In the genomic region with DNA sequence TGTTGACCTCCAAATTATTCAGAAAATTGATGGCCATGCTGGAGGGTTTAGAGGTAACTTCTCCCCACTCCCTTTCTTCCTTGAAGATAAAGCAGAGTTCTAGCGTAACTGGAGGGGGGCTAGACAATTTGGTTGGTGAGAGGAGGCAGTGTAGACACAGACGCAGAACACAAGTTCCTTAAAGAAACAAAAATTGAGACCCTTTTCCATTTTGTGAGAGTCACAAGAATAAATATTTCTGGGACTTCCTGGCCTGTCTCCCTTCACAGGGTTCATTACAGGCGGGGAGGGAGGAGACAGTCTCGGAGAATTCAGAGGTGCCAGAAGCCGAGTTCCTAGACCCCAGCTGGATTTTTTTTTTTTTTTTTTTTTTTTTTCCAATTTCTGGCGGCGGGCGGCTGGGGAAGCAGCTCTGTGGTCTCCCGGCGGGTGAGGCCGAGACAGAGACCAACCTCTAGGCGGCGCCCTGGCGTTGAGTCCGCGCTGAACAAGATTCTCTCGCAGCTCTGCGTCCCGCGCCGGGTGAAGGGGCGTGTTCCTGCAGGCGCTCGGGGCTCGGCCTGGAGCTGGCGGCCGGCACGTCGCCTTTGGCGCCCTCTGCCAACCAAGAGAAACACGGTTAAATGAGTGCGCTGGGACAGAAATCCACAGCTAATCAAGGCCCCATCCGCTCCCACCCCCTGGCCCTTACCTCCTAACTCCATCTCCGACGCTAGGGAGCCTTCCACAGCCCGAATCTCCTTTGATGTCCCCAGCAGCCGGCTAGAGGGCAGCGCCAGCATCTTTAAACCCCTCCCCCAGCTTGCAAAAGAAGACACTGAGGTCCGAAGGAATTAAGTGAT, we compare ENCODE assay signal across 8 cellular contexts. TPM values are rescaled to one million over a fixed set of nuclear protein-coding genes. Genes with fewer than 3 reads are reported as not detected.
DNase-seq lines count a peak whose midpoint lies in the region; TF ChIP-seq lines count a peak whose summit lies in the region.

No MANE protein-coding gene starts in this region.

- H3K4me3 ChIP-seq in AG04449 (ENCODE audit: low read depth, low read length) (no peak overlapping the region), uterus (no peak overlapping the region)

- no peak for TF ChIP-seq POLR2A in uterus (IDR thresholded peaks at IDR 0.05)

- CTCF ChIA-PET in AG04449 (lab: Yijun Ruan, JAX): interaction anchor here (0.6 to 2.8 kb wide), 26 partner anchors 8 to 654 kb away, joined by 3 to 22 read pairs (median 5); partner anchors contain the start of genes HOXB5, HOXB9 and PRAC2

- no peaks in the 10 kb centered on the region for H3K9me3 ChIP-seq in uterus

- H3K9me3 Mint-ChIP-seq in nephron: peaks cover 3% of the 10 kb centered on the region

- peak overlapping the region; percentile 12 to 55 (median 44) for H3K4me3 Mint-ChIP-seq in nephron

- H3K36me3 Mint-ChIP-seq in nephron (ENCODE audit: low read depth): no peaks in the 10 kb centered on the region

- intact Hi-C loops in uterus (cut with DNase I; ENCODE audit: low total_unique reads): no loop called here

- no peaks in the 10 kb centered on the region for H3K36me3 ChIP-seq in uterus

- peaks cover 14 to 62% of the 10 kb centered on the region in 2 donors for H3K27me3 ChIP-seq in uterus

- POLR2A ChIA-PET in AG04449 (lab: Yijun Ruan, JAX): no interaction called here

- DNase-seq in AG04449 (ENCODE audit: low read depth, low spot score): no peak
- peak; percentile 71 for DNase-seq in GM19238 (ENCODE audit: insufficient read length, low spot score)
- DNase-seq in NCI-H2107 treated with DMSO at 0.1 percent for 48 hours (lab: John Stamatoyannopoulos, UW; ENCODE audit: unreplicated experiment): peak; percentile 28
- peak; percentile 54 to 57 for DNase-seq in activated CD4-positive, alpha-beta T cell treated with anti-CD3 and anti-CD28 coated beads, Interleukin-2, amount 50 U/mL, for 4 hours
- DNase-seq in epithelial cell of prostate (ENCODE audit: low read depth, low spot score): peak; percentile 6
- DNase-seq in uterus: peak; percentile 44 to 46
- DNase-seq in NK-92 (lab: John Stamatoyannopoulos, UW; ENCODE audit: unreplicated experiment): no peak

- H3K27ac ChIP-seq in epithelial cell of prostate (no peak overlapping the region), uterus (no peak overlapping the region)

- peaks cover 100% of the 10 kb centered on the region for H3K27me3 Mint-ChIP-seq in nephron (ENCODE audit: low read depth)

- H3K4me1 Mint-ChIP-seq in nephron: peaks cover 11% of the 10 kb centered on the region

- H3K27ac Mint-ChIP-seq in nephron: no peak overlapping the region

- H3K4me1 ChIP-seq in uterus: no peaks in the 10 kb centered on the region

- TF ChIP-seq CTCF in AG04449 (IDR thresholded peaks at IDR 0.05; ENCODE audit: insufficient read depth, low read length, missing control alignments): peak; percentile 81
- peak; percentile 76 to 85 (median 85) for TF ChIP-seq CTCF in nephron (IDR thresholded peaks at IDR 0.05; ENCODE audit: unreplicated experiment in 3 of 3)
- peak in 2 of 4 experiments; percentile 31 to 41 for TF ChIP-seq CTCF in uterus (IDR thresholded peaks at IDR 0.05)

RNA-seq across cellular contexts. Expression of gene HOXB9, which starts 10.2 kb away (rescaled TPM):
- 1 to 10 TPM in 1 of 4 donors, under 1 TPM in 1, not detected in 2; 0.43 to 1.0 TPM for total RNA-seq in uterus

RNA-seq across cellular contexts. Expression of gene HOXB8, which starts 21.3 kb away (rescaled TPM):
- 1 to 10 TPM in 2 of 4 donors, under 1 TPM in 1, not detected in 1; 0.29 to 9.5 (median 1.9) TPM for total RNA-seq in uterus

RNA-seq across cellular contexts. Expression of gene HOXB7, which starts 25.6 kb away (rescaled TPM):
- total RNA-seq in uterus: 1 to 10 TPM in 3 of 4 donors, not detected in 1; 1.0 to 6.9 (median 3.5) TPM

RNA-seq across cellular contexts. Expression of gene HOXB6, which starts 31.6 kb away (rescaled TPM):
- 10 to 100 TPM in 1 of 4 donors, 1 to 10 TPM in 1, under 1 TPM in 1, not detected in 1; 0.88 to 18.2 (median 7.3) TPM for total RNA-seq in uterus

RNA-seq across cellular contexts. Expression of gene HOXB5, which starts 42.8 kb away (rescaled TPM):
- total RNA-seq in uterus: 1 to 10 TPM in 1 of 4 donors, under 1 TPM in 2, not detected in 1; 0.55 to 2.5 (median 0.59) TPM

Comparison
In these comparisons a context has a peak if more than half of its experiments do, and no peak if none do; other contexts are left out.
1. DNase-seq: peak in GM19238 (single experiment), NCI-H2107 treated with DMSO at 0.1 percent for 48 hours (single experiment), activated CD4-positive, alpha-beta T cell treated with anti-CD3 and anti-CD28 coated beads, Interleukin-2, amount 50 U/mL, for 4 hours (2 of 2), epithelial cell of prostate (single experiment) and uterus (2 of 2); none in AG04449 (single experiment) and NK-92 (single experiment).